Comparison of ENCODE assay signal across 18 cellular contexts in genomic region chr5:142201471-142201887, GRCh38.
DNase-seq lines count a peak whose midpoint lies in the region; ATAC-seq and TF ChIP-seq lines count a peak whose summit lies in the region.
"Had no signal": no experiment of that assay in that cellular context is flagged by ENCODE, and none has a peak within 500 bp of the region (broad histone marks: within the 10 kb centered on the region; RNA-seq: fewer than 3 reads in every experiment).

No MANE protein-coding gene starts in this region.

- no peaks in the 10 kb centered on the region for H3K27me3 ChIP-seq in MG63

- no peaks in the 10 kb centered on the region for H3K9me3 Mint-ChIP-seq in endothelial cell (ENCODE audit: unreplicated experiment)
- H3K9me3 Mint-ChIP-seq in activated naive CD8-positive, alpha-beta T cell treated with anti-CD3 and anti-CD28 coated beads for 36 hours: no peaks in the 10 kb centered on the region
- H3K9me3 Mint-ChIP-seq: activated T-helper 17 cell treated with anti-CD3 and anti-CD28 coated beads, Interleukin-2, amount 50 U/mL, for 72 hours; CD14-positive monocyte; GM23338 had no signal

- ATAC-seq in GM21529 (IDR thresholded peaks at IDR 0.05; ENCODE audit: unreplicated experiment) (no peak), GM18502 (IDR thresholded peaks at IDR 0.05; ENCODE audit: poor library complexity, unreplicated experiment) (no peak)
- ATAC-seq: activated T-helper 17 cell treated with anti-CD3 and anti-CD28 coated beads, Interleukin-2, amount 50 U/mL, for 72 hours; GM23338; HepG2; left lobe of liver had no signal

- TF ChIP-seq CTCF in AG10803 (conservative IDR thresholded peaks at IDR 0.05; ENCODE audit: low read length): no peak
- TF ChIP-seq CTCF in choroid plexus epithelial cell (conservative IDR thresholded peaks at IDR 0.05; ENCODE audit: low read depth, low read length): no peak
- no peak for TF ChIP-seq CTCF in endothelial cell (IDR thresholded peaks at IDR 0.05; ENCODE audit: unreplicated experiment)

- H3K4me3 ChIP-seq in AG10803 (ENCODE audit: low read length) (no peak overlapping the region), MG63 (no peak overlapping the region), choroid plexus epithelial cell (ENCODE audit: low read depth, low read length) (no peak overlapping the region)
- H3K4me3 ChIP-seq: GM23338 had no signal

- H3K4me1 Mint-ChIP-seq in endothelial cell (ENCODE audit: unreplicated experiment): peaks cover 8% of the 10 kb centered on the region
- no peaks in the 10 kb centered on the region for H3K4me1 Mint-ChIP-seq in activated naive CD8-positive, alpha-beta T cell treated with anti-CD3 and anti-CD28 coated beads for 36 hours
- H3K4me1 Mint-ChIP-seq: activated T-helper 17 cell treated with anti-CD3 and anti-CD28 coated beads, Interleukin-2, amount 50 U/mL, for 72 hours; CD14-positive monocyte had no signal

- no peaks in the 10 kb centered on the region for H3K36me3 ChIP-seq in MG63

- DNase-seq in AG10803 (ENCODE audit: low read depth) (peak; percentile 89), MG63 (peak; percentile 59), choroid plexus epithelial cell (ENCODE audit: low read depth) (peak; percentile 97), lung microvascular endothelial cell (ENCODE audit: low read depth in 2 of 2) (peak; percentile 44 to 99), endothelial cell (ENCODE audit: low spot score) (no peak)
- DNase-seq in activated naive CD8-positive, alpha-beta T cell treated with anti-CD3 and anti-CD28 coated beads for 36 hours: no peak
- DNase-seq: activated CD4-positive, alpha-beta T cell treated with anti-CD3 and anti-CD28 coated beads for 48 hours; central memory CD4-positive, alpha-beta T cell; NCI-H187 treated with DMSO at 0.1 percent for 48 hours; T-helper 1 cell had no signal

- no peaks in the 10 kb centered on the region for H3K36me3 Mint-ChIP-seq in endothelial cell (ENCODE audit: low read depth, unreplicated experiment)
- no peaks in the 10 kb centered on the region for H3K36me3 Mint-ChIP-seq in activated naive CD8-positive, alpha-beta T cell treated with anti-CD3 and anti-CD28 coated beads for 36 hours
- H3K36me3 Mint-ChIP-seq: CD14-positive monocyte had no signal

- no peak overlapping the region for H3K4me3 Mint-ChIP-seq in endothelial cell (ENCODE audit: unreplicated experiment)
- no peak overlapping the region for H3K4me3 Mint-ChIP-seq in activated naive CD8-positive, alpha-beta T cell treated with anti-CD3 and anti-CD28 coated beads for 36 hours
- H3K4me3 Mint-ChIP-seq: activated T-helper 17 cell treated with anti-CD3 and anti-CD28 coated beads, Interleukin-2, amount 50 U/mL, for 72 hours; CD14-positive monocyte; GM23338; neural crest cell had no signal

- H3K9me3 ChIP-seq in MG63: no peaks in the 10 kb centered on the region

- H3K27me3 Mint-ChIP-seq in endothelial cell (ENCODE audit: unreplicated experiment): peaks cover under 1% of the 10 kb centered on the region
- H3K27me3 Mint-ChIP-seq in activated naive CD8-positive, alpha-beta T cell treated with anti-CD3 and anti-CD28 coated beads for 36 hours: no peaks in the 10 kb centered on the region
- H3K27me3 Mint-ChIP-seq: activated T-helper 17 cell treated with anti-CD3 and anti-CD28 coated beads, Interleukin-2, amount 50 U/mL, for 72 hours had no signal

- H3K27ac Mint-ChIP-seq in endothelial cell (ENCODE audit: unreplicated experiment): no peak overlapping the region
- H3K27ac Mint-ChIP-seq in activated naive CD8-positive, alpha-beta T cell treated with anti-CD3 and anti-CD28 coated beads for 36 hours: no peak overlapping the region
- H3K27ac Mint-ChIP-seq: activated T-helper 17 cell treated with anti-CD3 and anti-CD28 coated beads, Interleukin-2, amount 50 U/mL, for 72 hours; CD14-positive monocyte; GM23338 had no signal

Comparison
In these comparisons a context has a peak if more than half of its experiments do, and no peak if none do; other contexts are left out.
1. DNase-seq: peak in AG10803 (single experiment), MG63 (single experiment), choroid plexus epithelial cell (single experiment) and lung microvascular endothelial cell (2 of 2); none in endothelial cell (single experiment) and activated naive CD8-positive, alpha-beta T cell treated with anti-CD3 and anti-CD28 coated beads for 36 hours (single experiment).